In genomic region chr2:146870691-146871090, GRCh38 we compare ENCODE assay signal across 23 cellular contexts.
"Had no signal": no experiment of that assay in that cellular context is flagged by ENCODE, and none has a peak within 500 bp of the region (broad histone marks: within the 10 kb centered on the region; RNA-seq: fewer than 3 reads in every experiment).

No MANE protein-coding gene starts in this region.

- DNase-seq: islet precursor cell; left ventricle myocardium inferior; midbrain; mucosa of descending colon; naive thymus-derived CD4-positive, alpha-beta T cell; ovary; right lobe of liver; stimulated activated CD4-positive, alpha-beta T cell treated with anti-CD3 and anti-CD28 coated beads, Interleukin-1b, Interleukin-23, amount 100 ng/mL, for 48 hours; stimulated activated CD4-positive, alpha-beta T cell treated with anti-CD3 and anti-CD28 coated beads, Interleukin-2, amount 100 ng/mL, for 48 hours; stimulated activated CD4-positive, alpha-beta T cell treated with anti-CD3 and anti-CD28 coated beads, Interleukin-4, amount 100 ng/mL, for 4 hours; stimulated activated CD8-positive, alpha-beta memory T cell treated with anti-CD3 and anti-CD28 coated beads, Interleukin-4, amount 100 ng/mL, for 48 hours; stimulated activated naive CD4-positive, alpha-beta T cell treated with Interleukin-2 at 50 U/mL for 16 hours; stimulated activated naive CD8-positive, alpha-beta T cell treated with anti-CD3 and anti-CD28 coated beads, Interleukin-15, amount 100 ng/mL, for 72 hours; substantia nigra; testis; thyroid gland; transverse colon; uterus had no signal

- H3K4me3 ChIP-seq: left ventricle myocardium inferior, lung, mucosa of descending colon, ovary, right atrium auricular region, right lobe of liver, smooth muscle cell, testis, thyroid gland, transverse colon, uterus had no signal

- ATAC-seq: mucosa of descending colon; naive thymus-derived CD4-positive, alpha-beta T cell; natural killer cell treated with Interleukin-12 subunit alpha and Interleukin-12 subunit beta and Interleukin-15 and Interleukin-18, amount 100 ng/mL, for 72 hours; right lobe of liver; stimulated activated memory B cell treated with anti-CD40 and anti-IgM and Interleukin-4, amounts not matched to agents 10 μg/mL and 1 μg/mL and 100 μg/mL, for 72 hours; stimulated activated naive CD8-positive, alpha-beta T cell treated with anti-CD3 and anti-CD28 coated beads, Interleukin-15, amount 100 ng/mL, for 72 hours had no signal

- H3K36me3 ChIP-seq: left ventricle myocardium inferior, ovary, right atrium auricular region, right lobe of liver, thyroid gland, transverse colon, uterus had no signal

- H3K27me3 ChIP-seq: ovary, right atrium auricular region, right lobe of liver, testis, thyroid gland, transverse colon, uterus had no signal

- H3K27ac ChIP-seq: left ventricle myocardium inferior, ovary, right atrium auricular region, right lobe of liver, testis, thyroid gland, transverse colon, uterus had no signal

- H3K4me1 ChIP-seq: left ventricle myocardium inferior, right atrium auricular region, right lobe of liver, testis, thyroid gland, transverse colon, uterus had no signal
